In the genomic region with DNA sequence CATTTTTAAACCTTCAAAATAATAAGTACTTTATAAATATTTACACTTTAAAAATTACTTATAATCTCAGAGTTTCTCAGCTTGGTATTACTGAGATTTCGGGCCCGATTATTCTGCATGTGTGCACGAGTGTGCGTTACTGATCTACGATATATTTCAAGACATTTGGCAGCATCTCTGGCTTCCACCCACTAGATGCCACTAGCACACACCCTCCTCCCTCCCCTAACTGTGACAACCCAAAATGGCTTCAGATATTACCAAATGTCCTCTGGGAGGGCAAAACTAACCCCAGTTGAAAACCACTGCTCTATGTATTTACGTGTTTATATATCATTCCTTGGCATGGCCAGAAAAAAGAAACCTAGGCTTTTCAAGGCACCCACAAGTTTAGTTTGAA, we compare ENCODE assay signal across 8 cellular contexts.
A peak's percentile ranks its signal among the peaks of the same experiment; 100 is the strongest.
DNase-seq lines count a peak whose midpoint lies in the region; ATAC-seq and TF ChIP-seq lines count a peak whose summit lies in the region.

No MANE protein-coding gene starts in this region.

- intact Hi-C loops in aorta (cut with DNase I): no loop called here

- H3K9me3 Mint-ChIP-seq in activated naive CD4-positive, alpha-beta T cell treated with anti-CD3 and anti-CD28 coated beads, Interleukin-2, amount 50 U/mL, for 72 hours: no peaks in the 10 kb centered on the region
- no peaks in the 10 kb centered on the region for H3K9me3 Mint-ChIP-seq in naive thymus-derived CD8-positive, alpha-beta T cell

- H3K27me3 ChIP-seq in DND-41 (ENCODE audit: insufficient read depth, low read length, poor library complexity) (no peaks in the 10 kb centered on the region), SJCRH30 (no peaks in the 10 kb centered on the region), aorta (ENCODE audit: control insufficient read depth in 1 of 2, insufficient read depth in 2 of 2, low read length in 1 of 2) (no peaks in the 10 kb centered on the region)

- peaks cover 31% of the 10 kb centered on the region for H3K36me3 ChIP-seq in DND-41 (ENCODE audit: insufficient read depth, low read length)
- peaks cover 3% of the 10 kb centered on the region; the same call in 1 of the 2 replicates for H3K36me3 ChIP-seq in SJCRH30
- no peaks in the 10 kb centered on the region for H3K36me3 ChIP-seq in aorta (ENCODE audit: control insufficient read depth in 1 of 2, insufficient read depth in 2 of 2, low read length in 1 of 2)

- H3K4me2 ChIP-seq in DND-41 (ENCODE audit: insufficient read depth, low read length): no peak overlapping the region

- H3K27ac ChIP-seq in DND-41 (ENCODE audit: low read length): no peak overlapping the region
- no peak overlapping the region for H3K27ac ChIP-seq in SJCRH30
- H3K27ac ChIP-seq in aorta (ENCODE audit: low read depth in 1 of 2, low read length in 2 of 2): no peak overlapping the region
- no peak overlapping the region for H3K27ac ChIP-seq in coronary artery

- WGBS in aorta, 2 donors: 90 to 96% methylated on average over 6 of the region's 6 CpGs

- no peaks in the 10 kb centered on the region for H3K27me3 Mint-ChIP-seq in naive thymus-derived CD8-positive, alpha-beta T cell

- POLR2A ChIA-PET in naive thymus-derived CD8-positive, alpha-beta T cell (lab: Charles Lee): interaction anchor here (1.2 to 2.1 kb wide), 2 partner anchors 10 to 16 kb away, joined by 5 to 9 read pairs; no protein-coding TSS in a partner anchor

- H3K36me3 Mint-ChIP-seq in activated naive CD4-positive, alpha-beta T cell treated with anti-CD3 and anti-CD28 coated beads, Interleukin-2, amount 50 U/mL, for 72 hours: peaks cover 24 to 30% of the 10 kb centered on the region in 2 donors
- H3K36me3 Mint-ChIP-seq in naive thymus-derived CD8-positive, alpha-beta T cell: peaks cover 0 to 32% (median 0%) of the 10 kb centered on the region in 3 donors

- H3K4me1 Mint-ChIP-seq in naive thymus-derived CD8-positive, alpha-beta T cell: peaks cover 36 to 90% (median 84%) of the 10 kb centered on the region in 4 donors

- H3K4me1 ChIP-seq in DND-41 (ENCODE audit: insufficient read depth, low read length) (no peaks in the 10 kb centered on the region), SJCRH30 (peaks cover 19% of the 10 kb centered on the region), aorta (ENCODE audit: control insufficient read depth in 1 of 2, insufficient read depth in 2 of 2, low read length in 2 of 2) (peaks cover 0 to 2% of the 10 kb centered on the region in 2 donors)

- DNase-seq in DND-41 (no peak), SJCRH30 (no peak), AG20443 (ENCODE audit: low spot score) (no peak), aorta (no peak), coronary artery (ENCODE audit: low spot score) (no peak)
- no peak for DNase-seq in activated naive CD4-positive, alpha-beta T cell treated with anti-CD3 and anti-CD28 coated beads, Interleukin-2, amount 50 U/mL, for 72 hours (ENCODE audit: low spot score in 2 of 2)
- no peak for DNase-seq in naive thymus-derived CD8-positive, alpha-beta T cell

- TF ChIP-seq CTCF in DND-41 (IDR thresholded peaks at IDR 0.05; ENCODE audit: borderline replicate concordance, extremely low read depth, low read length, poor library complexity, severe bottlenecking): peak; percentile 36
- TF ChIP-seq CTCF in coronary artery (IDR thresholded peaks at IDR 0.05): no peak

- no peak overlapping the region for H3K4me3 ChIP-seq in DND-41 (ENCODE audit: low read depth in 1 of 2, low read length in 2 of 2)
- no peak overlapping the region for H3K4me3 ChIP-seq in SJCRH30
- no peak overlapping the region for H3K4me3 ChIP-seq in aorta (ENCODE audit: low read length in 2 of 2)
- H3K4me3 ChIP-seq in coronary artery: no peak overlapping the region

- peaks cover 31% of the 10 kb centered on the region for H3K79me2 ChIP-seq in DND-41 (ENCODE audit: insufficient read depth, low read length)

- peaks cover 22% of the 10 kb centered on the region for H4K20me1 ChIP-seq in DND-41 (ENCODE audit: insufficient read depth, low read length)

- peak overlapping the region in 2 of 10 donors; percentile 48 to 68 for H3K4me3 Mint-ChIP-seq in naive thymus-derived CD8-positive, alpha-beta T cell

- no peaks in the 10 kb centered on the region for H3K9me3 ChIP-seq in DND-41 (ENCODE audit: insufficient read depth, low read length, severe bottlenecking)
- H3K9me3 ChIP-seq in SJCRH30 (replicated peaks): no peaks in the 10 kb centered on the region
- H3K9me3 ChIP-seq in aorta (ENCODE audit: control insufficient read depth, low read length): no peaks in the 10 kb centered on the region

- ATAC-seq in DND-41 (ENCODE audit: insufficient read depth, low read depth) (peak; percentile 56; the same call in 1 of the 3 replicates), HG02798 (IDR thresholded peaks at IDR 0.05; ENCODE audit: poor library complexity, unreplicated experiment) (peak; percentile 80), aorta (ENCODE audit: low FRiP score) (no peak)
- no peak for ATAC-seq in activated naive CD4-positive, alpha-beta T cell treated with anti-CD3 and anti-CD28 coated beads, Interleukin-2, amount 50 U/mL, for 72 hours
- peak in 1 of 2 donors; percentile 52 for ATAC-seq in naive thymus-derived CD8-positive, alpha-beta T cell

- no peak overlapping the region for H3K9ac ChIP-seq in DND-41 (ENCODE audit: low read depth, low read length)

- H2AFZ ChIP-seq in DND-41 (ENCODE audit: low read depth, low read length): no peak overlapping the region

- H3K27ac Mint-ChIP-seq in activated naive CD4-positive, alpha-beta T cell treated with anti-CD3 and anti-CD28 coated beads, Interleukin-2, amount 50 U/mL, for 72 hours: peak overlapping the region; percentile 80 to 82
- peak overlapping the region; percentile 70 to 96 (median 86) for H3K27ac Mint-ChIP-seq in naive thymus-derived CD8-positive, alpha-beta T cell

Comparison
In these comparisons a context has a peak if more than half of its experiments do, and no peak if none do; other contexts are left out.
1. ATAC-seq: peak in DND-41 (single experiment) and HG02798 (single experiment); none in activated naive CD4-positive, alpha-beta T cell treated with anti-CD3 and anti-CD28 coated beads, Interleukin-2, amount 50 U/mL, for 72 hours (0 of 2) and aorta (single experiment).